ENCODE assay signal across 8 cellular contexts in the genomic region with DNA sequence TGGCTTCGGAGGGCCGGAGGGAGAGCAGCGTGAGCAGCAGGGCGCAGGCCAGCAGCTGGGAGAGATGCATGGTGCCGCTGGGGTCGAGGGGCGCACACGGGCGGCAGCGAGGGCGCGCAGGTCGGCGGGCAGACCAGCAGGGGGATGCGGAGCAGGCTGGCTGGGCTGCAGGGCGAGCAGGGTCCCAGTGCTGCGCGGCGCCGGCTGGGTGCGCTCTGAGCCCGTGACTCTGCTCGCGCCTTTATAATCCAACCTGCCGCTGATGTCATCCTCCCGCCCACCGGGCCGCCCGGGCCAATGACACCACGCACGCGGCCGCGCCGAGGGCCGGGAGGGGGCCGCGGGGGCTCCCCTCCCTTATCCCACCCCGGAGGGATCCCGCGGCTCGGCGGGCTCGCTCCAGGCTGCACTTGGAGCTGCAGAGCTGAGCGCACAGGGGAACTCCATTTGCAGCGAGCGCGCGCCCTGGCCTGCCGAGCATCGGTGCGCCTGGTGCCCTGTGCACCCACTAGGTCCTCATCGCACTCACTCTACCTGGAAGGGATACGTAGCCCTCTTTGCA. TPM values are rescaled to one million over a fixed set of nuclear protein-coding genes. Genes with fewer than 3 reads are reported as not detected.
DNase-seq lines count a peak whose midpoint lies in the region; ATAC-seq, FAIRE-seq and TF ChIP-seq lines count a peak whose summit lies in the region.

A gene with protein sequence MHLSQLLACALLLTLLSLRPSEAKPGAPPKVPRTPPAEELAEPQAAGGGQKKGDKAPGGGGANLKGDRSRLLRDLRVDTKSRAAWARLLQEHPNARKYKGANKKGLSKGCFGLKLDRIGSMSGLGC (minus strand): TSS at position 217 of the 562 bp plus-strand sequence. CDS start 147 bp downstream, at position 70.

- no TSS peak for BruUV-seq in GM12878 (replicated peaks; lab: Mats Ljungman, UMichigan)

- FAIRE-seq in GM12878 (lab: Jason Lieb, UNC), result no peak

- TF ChIP-seq RAD21 in GM12878 (IDR thresholded peaks at IDR 0.05; ENCODE audit: insufficient read depth, low read depth, low read length), result peak; percentile 45; the same call in 1 of the 2 replicates

- H3K27ac Mint-ChIP-seq in T-helper 1 cell treated with Interleukin-12 subunit alpha and Interleukin-12 subunit beta and Interleukin-4 antibody, amounts not matched to agents 30 μg/mL and 1 μg/mL, for 36 hours, result no peak within 1 kb of the TSS

- DNase-seq in NAMALWA (ENCODE audit: low spot score), result peak; percentile 83
- DNase-seq in GM12878 (ENCODE audit: low read depth, low spot score), result no peak
- peak; percentile 68 to 76 for DNase-seq in stimulated activated CD4-positive, alpha-beta T cell treated with anti-CD3 and anti-CD28 coated beads, Interleukin-12 subunit alpha, Interleukin-12 subunit beta, amount 100 ng/mL, for 24 hours (ENCODE audit: low read depth in 2 of 2)

- intact Hi-C loops in GM12878 (cut with micrococcal nuclease; ENCODE audit: unreplicated experiment), result loop anchor here (5.0 to 10.0 kb wide), 2 partner anchors 369 to 516 kb away; no protein-coding TSS in a partner anchor

- H3K9me3 ChIP-seq in BLaER1 (no peaks in the 10 kb centered on the region), GM12878 (replicated peaks; ENCODE audit: control insufficient read depth, insufficient read depth, low read length) (no peaks in the 10 kb centered on the region), iPS-20b (ENCODE audit: insufficient read depth, low read depth, low read length) (no peaks in the 10 kb centered on the region)

- TF ChIP-seq POLR2A in GM12878 (IDR thresholded peaks at IDR 0.05; ENCODE audit: low read depth, low read length), result peak; percentile 79

- peak within 1 kb of the TSS; percentile 82 for H3K4me3 ChIP-seq in BLaER1
- peak within 1 kb of the TSS; percentile 74; the same call in 1 of the 2 replicates for H3K4me3 ChIP-seq in GM12878
- H3K4me3 ChIP-seq in iPS-20b (ENCODE audit: low read length), result peak within 1 kb of the TSS; percentile 70

- peak within 1 kb of the TSS; percentile 34 for H3K4me3 Mint-ChIP-seq in T-helper 1 cell treated with Interleukin-12 subunit alpha and Interleukin-12 subunit beta and Interleukin-4 antibody, amounts not matched to agents 30 μg/mL and 1 μg/mL, for 36 hours

- no peaks in the 10 kb centered on the region for H3K36me3 Mint-ChIP-seq in T-helper 1 cell treated with Interleukin-12 subunit alpha and Interleukin-12 subunit beta and Interleukin-4 antibody, amounts not matched to agents 30 μg/mL and 1 μg/mL, for 36 hours (ENCODE audit: low read depth)

- under 1% methylated on average over 39 of the region's 54 CpGs for WGBS in GM12878 (ENCODE audit: insufficient coverage, insufficient replicate concordance, low lambda C conversion rate, missing lambda C conversion rate)

- peaks cover 27% of the 10 kb centered on the region; the same call in 1 of the 2 replicates for H3K36me3 ChIP-seq in BLaER1
- no peaks in the 10 kb centered on the region for H3K36me3 ChIP-seq in GM12878 (ENCODE audit: control insufficient read depth in 2 of 2, insufficient read depth in 2 of 2, low read length in 1 of 2)
- no peaks in the 10 kb centered on the region for H3K36me3 ChIP-seq in iPS-20b (ENCODE audit: insufficient read depth, low read depth, low read length)

- no peaks in the 10 kb centered on the region for H3K79me2 ChIP-seq in GM12878 (ENCODE audit: control insufficient read depth, insufficient read depth, low read length)

- peak within 1 kb of the TSS; percentile 56 for H2AFZ ChIP-seq in GM12878 (ENCODE audit: control insufficient read depth, low read depth, low read length)

- peaks cover 53% of the 10 kb centered on the region for H3K27me3 Mint-ChIP-seq in T-helper 1 cell treated with Interleukin-12 subunit alpha and Interleukin-12 subunit beta and Interleukin-4 antibody, amounts not matched to agents 30 μg/mL and 1 μg/mL, for 36 hours (ENCODE audit: low read depth)

- H3K9ac ChIP-seq in BLaER1, result peak within 1 kb of the TSS; percentile 79
- no peak within 1 kb of the TSS for H3K9ac ChIP-seq in GM12878 (ENCODE audit: control insufficient read depth, insufficient read depth, low read length)
- peak within 1 kb of the TSS; percentile 43; the same call in 1 of the 2 replicates for H3K9ac ChIP-seq in iPS-20b (ENCODE audit: low read depth, low read length)

- H4K20me1 ChIP-seq in BLaER1 (peaks cover 38% of the 10 kb centered on the region), GM12878 (ENCODE audit: control insufficient read depth, insufficient read depth) (no peaks in the 10 kb centered on the region)

- SMC1A ChIA-PET in GM12878 (lab: Charles Lee; ENCODE audit: uncharacterized antibody, unreplicated experiment), result interaction anchor here (1.3 to 3.2 kb wide), 2 partner anchors 215 to 365 kb away, joined by 4 to 11 read pairs; no protein-coding TSS in a partner anchor

- POLR2A ChIA-PET in GM12878 (lab: Charles Lee), result no interaction called here

- RAD21 ChIA-PET in GM12878 (lab: Charles Lee; ENCODE audit: unreplicated experiment), result interaction anchor here (0.8 kb wide), 1 partner anchor 399 kb away, joined by 3 read pairs; no protein-coding TSS in a partner anchor

- peak within 1 kb of the TSS; percentile 100 for H3K4me2 ChIP-seq in BLaER1
- peak within 1 kb of the TSS; percentile 98 for H3K4me2 ChIP-seq in GM12878 (ENCODE audit: control insufficient read depth, insufficient read depth)

- peaks cover 7% of the 10 kb centered on the region for H3K4me1 Mint-ChIP-seq in T-helper 1 cell treated with Interleukin-12 subunit alpha and Interleukin-12 subunit beta and Interleukin-4 antibody, amounts not matched to agents 30 μg/mL and 1 μg/mL, for 36 hours (ENCODE audit: low read depth)

- peak; percentile 29 to 52 (median 51); a peak in 5 of 6 replicates for TF ChIP-seq CTCF in GM12878 (IDR thresholded peaks at IDR 0.05 in 2 of 3, conservative IDR thresholded peaks at IDR 0.05 in 1 of 3; ENCODE audit: control insufficient read depth in 2 of 3, extremely low read depth in 1 of 3, insufficient read depth in 1 of 3, low read depth in 3 of 3, low read length in 3 of 3)

- ATAC-seq in GM21423 (IDR thresholded peaks at IDR 0.05; ENCODE audit: unreplicated experiment) (peak; percentile 43), GM12878 (peak; percentile 82), HG03520 (IDR thresholded peaks at IDR 0.05; ENCODE audit: unreplicated experiment) (no peak)

- H3K9me3 Mint-ChIP-seq in T-helper 1 cell treated with Interleukin-12 subunit alpha and Interleukin-12 subunit beta and Interleukin-4 antibody, amounts not matched to agents 30 μg/mL and 1 μg/mL, for 36 hours, result no peaks in the 10 kb centered on the region

- H3K27me3 ChIP-seq in BLaER1 (peaks cover 41% of the 10 kb centered on the region), GM12878 (replicated peaks in 1 of 2; ENCODE audit: control insufficient read depth in 2 of 2, insufficient read depth in 2 of 2, low read length in 1 of 2) (peaks cover 6 to 11% of the 10 kb centered on the region in 2 experiments; a peak in 3 of 4 replicates), iPS-20b (ENCODE audit: insufficient read depth, low read length) (peaks cover 70% of the 10 kb centered on the region)

- CTCF ChIA-PET in GM12878 (lab: Yijun Ruan, JAX), result interaction anchor here (0.5 to 1.6 kb wide), 6 partner anchors 11 to 399 kb away, joined by 3 to 5 read pairs (median 4); no protein-coding TSS in a partner anchor

- peak within 1 kb of the TSS; percentile 69 for H3K27ac ChIP-seq in BLaER1
- H3K27ac ChIP-seq in GM12878 (ENCODE audit: control insufficient read depth, insufficient read depth), result no peak within 1 kb of the TSS
- no peak within 1 kb of the TSS for H3K27ac ChIP-seq in iPS-20b (ENCODE audit: low read length)

- H3K4me1 ChIP-seq in BLaER1, result peaks cover 78% of the 10 kb centered on the region
- H3K4me1 ChIP-seq in GM12878 (ENCODE audit: control insufficient read depth, insufficient read depth, low read length), result peaks cover 13% of the 10 kb centered on the region
- 0 out of 2 replicates have a peak, but pooled peaks cover 3% of the 10 kb centered on the region for H3K4me1 ChIP-seq in iPS-20b (ENCODE audit: insufficient read depth, low read length)

- in situ Hi-C loops in GM12878 (cut with MboI), result no loop called here

- TF ChIP-seq EP300 in GM12878 (IDR thresholded peaks at IDR 0.05; ENCODE audit: borderline replicate concordance in 1 of 2, control insufficient read depth in 1 of 2, low read depth in 2 of 2, low read length in 2 of 2), result no peak

RNA-seq across cellular contexts. Expression of the gene that starts here (rescaled TPM):
- total RNA-seq in GM12878 (2013; cell fraction: nucleolus; rRNA removed), result not detected in 2 replicates
- total RNA-seq in GM12878 (2014; rRNA removed) (not detected in 2 replicates), GM12878 (2014; rRNA removed; fragmentation: Illumina TruSeq; extraction: Trizol) (not detected in 2 replicates), GM12878 (2021) (not detected in 2 replicates)
- not detected for polyA plus RNA-seq in GM12878 (2011; ENCODE audit: low read depth)
- polyA plus RNA-seq in GM12878 (2011; rRNA removed) (not detected in 2 replicates), GM12878 (2014; fragmentation: Illumina TruSeq; extraction: Trizol) (not detected in 2 replicates), GM12878 (2014; fragmentation: Nextera tagmentation; extraction: Ambion mirVana) (not detected), GM12878 (2014; rRNA removed) (not detected in 2 replicates), GM12878 (2016; fragmentation: Nextera tagmentation; extraction: Ambion mirVana) (under 1 TPM in 1 of 2 experiments, not detected in 1; 0.15 TPM)
- not detected in 2 replicates for polyA plus RNA-seq in GM12878 (2011; cell fraction: cytosol; rRNA removed)
- not detected in 2 replicates for polyA plus RNA-seq in GM12878 (2011; cell fraction: nucleus; rRNA removed)
- polyA plus RNA-seq in GM12878 (2012), result 0.21 TPM in 1 of 2 replicates, not detected in the other
- not detected in 2 replicates for polyA minus RNA-seq in GM12878 (2011; rRNA and poly(A)+ RNA removed)
- not detected in 2 replicates for polyA minus RNA-seq in GM12878 (2011; cell fraction: cytosol; rRNA and poly(A)+ RNA removed)
- 0.36 TPM in 1 of 2 replicates, not detected in the other for polyA minus RNA-seq in GM12878 (2011; cell fraction: nucleus; rRNA and poly(A)+ RNA removed)

Comparison
In these comparisons a context has a peak if more than half of its experiments do, and no peak if none do; other contexts are left out.
1. Peak in ATAC-seq, H3K4me3 ChIP-seq and H3K4me2 ChIP-seq in GM12878; RNA of the gene not detected or under 1 TPM.